In the genomic region with DNA sequence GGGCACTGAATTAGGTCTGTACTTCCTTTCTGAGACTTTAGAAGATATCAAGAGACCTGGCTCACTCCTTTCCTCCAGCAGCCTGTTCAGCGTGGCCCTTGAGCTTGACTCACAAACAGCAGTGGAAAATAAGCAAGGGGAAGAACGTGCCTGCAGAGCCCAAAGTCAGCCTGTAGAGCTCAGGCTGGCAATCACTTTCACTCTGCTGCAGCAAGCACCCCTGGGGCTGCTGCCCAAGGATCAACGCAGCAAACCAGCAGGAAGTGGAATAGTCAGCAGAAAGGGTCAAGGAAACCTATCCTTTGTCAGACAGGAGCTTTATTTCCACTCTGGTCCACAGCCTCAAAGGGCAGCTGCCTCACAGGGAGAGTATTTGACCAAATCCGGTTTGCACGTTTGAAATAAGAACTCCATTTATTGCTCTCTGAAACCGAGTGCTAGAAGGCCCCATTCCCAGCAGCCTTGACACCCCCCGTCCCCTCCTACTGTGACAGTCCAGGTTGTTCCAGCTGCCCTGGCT, we compare ENCODE assay signal across 8 cellular contexts.
A peak's percentile ranks its signal among the peaks of the same experiment; 100 is the strongest.
DNase-seq lines count a peak whose midpoint lies in the region; ATAC-seq and TF ChIP-seq lines count a peak whose summit lies in the region.

No MANE protein-coding gene starts in this region.

- H3K4me3 Mint-ChIP-seq in brain = peak overlapping the region in 1 of 5 experiments; percentile 25

- no peak overlapping the region for H2BK120ac ChIP-seq in mesendoderm (ENCODE audit: low read depth, low read length)

- peaks cover 5% of the 10 kb centered on the region for H3K27me3 Mint-ChIP-seq in brain

- no peaks in the 10 kb centered on the region for H3K27me3 ChIP-seq in mesendoderm (ENCODE audit: insufficient read depth, low read length, poor library complexity)
- no peaks in the 10 kb centered on the region for H3K27me3 ChIP-seq in subcutaneous abdominal adipose tissue (ENCODE audit: control insufficient read depth in 5 of 5, insufficient read depth in 4 of 5, low read length in 5 of 5)

- H3K4me2 ChIP-seq in mesendoderm (ENCODE audit: low read length) = no peak overlapping the region

- H3K79me2 ChIP-seq in mesendoderm (ENCODE audit: control insufficient read depth, insufficient read depth, low read length) = no peaks in the 10 kb centered on the region

- H3K36me3 ChIP-seq in mesendoderm (ENCODE audit: control insufficient read depth, insufficient read depth, low read length) (no peaks in the 10 kb centered on the region), subcutaneous abdominal adipose tissue (ENCODE audit: control insufficient read depth in 5 of 5, insufficient read depth in 5 of 5, low read length in 5 of 5) (no peaks in the 10 kb centered on the region)

- in situ Hi-C loops in SK-MEL-5 (cut with HindIII; ENCODE audit: low pct_unique_long_range_greater_than_20kb, low sequenced_read_pairs) = no loop called here

- DNase-seq in GM12865 (ENCODE audit: low read depth) = peak; percentile 88
- DNase-seq in SK-MEL-5 (ENCODE audit: low read depth, low spot score) = peak; percentile 13
- DNase-seq in mesendoderm = peak; percentile 57
- no peak for DNase-seq in kidney glomerular epithelial cell (lab: John Stamatoyannopoulos, UW)
- no peak for DNase-seq in activated gamma-delta T cell treated with Interleukin-2 at 50 U/mL for 16 hours

- no peak overlapping the region for H3K4ac ChIP-seq in mesendoderm (ENCODE audit: low read depth, low read length)

- no peaks in the 10 kb centered on the region for H3K36me3 Mint-ChIP-seq in brain

- no peak overlapping the region for H3K23ac ChIP-seq in mesendoderm (ENCODE audit: low read length)

- peak overlapping the region in 4 of 5 experiments; percentile 66 to 88 (median 78) for H3K27ac Mint-ChIP-seq in brain

- ATAC-seq in HG02759 (IDR thresholded peaks at IDR 0.05; ENCODE audit: unreplicated experiment) = peak; percentile 27

- no peaks in the 10 kb centered on the region for H3K9me3 ChIP-seq in subcutaneous abdominal adipose tissue (ENCODE audit: control insufficient read depth in 5 of 5, low read length in 5 of 5)

- no peaks in the 10 kb centered on the region for H3K79me1 ChIP-seq in mesendoderm (ENCODE audit: low read length)

- H3K18ac ChIP-seq in mesendoderm (ENCODE audit: low read length) = no peak overlapping the region

- H3K4me1 Mint-ChIP-seq in brain = peaks cover 13% of the 10 kb centered on the region

- H3K4me1 ChIP-seq in mesendoderm (ENCODE audit: control insufficient read depth, low read depth, low read length) = peaks cover 7% of the 10 kb centered on the region
- H3K4me1 ChIP-seq in subcutaneous abdominal adipose tissue (ENCODE audit: control insufficient read depth in 5 of 5, insufficient read depth in 5 of 5, low read length in 5 of 5) = peaks cover 10 to 24% (median 18%) of the 10 kb centered on the region in 5 donors

- H2BK5ac ChIP-seq in mesendoderm (ENCODE audit: low read length) = no peak overlapping the region

- H2BK15ac ChIP-seq in mesendoderm (replicated peaks; ENCODE audit: low read depth) = no peak overlapping the region

- H3K9ac ChIP-seq in mesendoderm (ENCODE audit: low read length) (no peak overlapping the region), subcutaneous abdominal adipose tissue (ENCODE audit: low read length in 5 of 5) (no peak overlapping the region)

- H4K5ac ChIP-seq in mesendoderm (ENCODE audit: low read length) = no peak overlapping the region

- no CpG with 5 or more reads among the region's 7 CpGs for WGBS in mesendoderm (ENCODE audit: extremely low coverage, insufficient coverage, low lambda C conversion rate)

- peak overlapping the region; percentile 62 for H3K56ac ChIP-seq in mesendoderm (ENCODE audit: low read length)

- H3K27ac ChIP-seq in mesendoderm (ENCODE audit: low read depth, low read length) (no peak overlapping the region), subcutaneous abdominal adipose tissue (ENCODE audit: low read depth, low read length) (peak overlapping the region; percentile 27)

- peak; percentile 16 for TF ChIP-seq CTCF in GM12865 (IDR thresholded peaks at IDR 0.05; ENCODE audit: insufficient read depth, low read depth, low read length, missing control alignments)
- TF ChIP-seq CTCF in brain (conservative IDR thresholded peaks at IDR 0.05) = no peak

- H3K4me3 ChIP-seq in GM12865 (ENCODE audit: low read depth, low read length) (peak overlapping the region; percentile 41), mesendoderm (ENCODE audit: low read length) (no peak overlapping the region), subcutaneous abdominal adipose tissue (ENCODE audit: low read depth in 1 of 5, low read length in 5 of 5) (peak overlapping the region in 4 of 5 donors; percentile 9 to 36 (median 18))

- no peaks in the 10 kb centered on the region for H3K9me3 Mint-ChIP-seq in brain

- no peak overlapping the region for H4K8ac ChIP-seq in mesendoderm (ENCODE audit: low read depth, low read length)

- no peak overlapping the region for H2AK5ac ChIP-seq in mesendoderm (ENCODE audit: low read length)

Comparison
In these comparisons a context has a peak if more than half of its experiments do, and no peak if none do; other contexts are left out.
1. DNase-seq: peak in GM12865 (single experiment), SK-MEL-5 (single experiment) and mesendoderm (single experiment); none in kidney glomerular epithelial cell (single experiment) and activated gamma-delta T cell treated with Interleukin-2 at 50 U/mL for 16 hours (single experiment).